In the genomic region with DNA sequence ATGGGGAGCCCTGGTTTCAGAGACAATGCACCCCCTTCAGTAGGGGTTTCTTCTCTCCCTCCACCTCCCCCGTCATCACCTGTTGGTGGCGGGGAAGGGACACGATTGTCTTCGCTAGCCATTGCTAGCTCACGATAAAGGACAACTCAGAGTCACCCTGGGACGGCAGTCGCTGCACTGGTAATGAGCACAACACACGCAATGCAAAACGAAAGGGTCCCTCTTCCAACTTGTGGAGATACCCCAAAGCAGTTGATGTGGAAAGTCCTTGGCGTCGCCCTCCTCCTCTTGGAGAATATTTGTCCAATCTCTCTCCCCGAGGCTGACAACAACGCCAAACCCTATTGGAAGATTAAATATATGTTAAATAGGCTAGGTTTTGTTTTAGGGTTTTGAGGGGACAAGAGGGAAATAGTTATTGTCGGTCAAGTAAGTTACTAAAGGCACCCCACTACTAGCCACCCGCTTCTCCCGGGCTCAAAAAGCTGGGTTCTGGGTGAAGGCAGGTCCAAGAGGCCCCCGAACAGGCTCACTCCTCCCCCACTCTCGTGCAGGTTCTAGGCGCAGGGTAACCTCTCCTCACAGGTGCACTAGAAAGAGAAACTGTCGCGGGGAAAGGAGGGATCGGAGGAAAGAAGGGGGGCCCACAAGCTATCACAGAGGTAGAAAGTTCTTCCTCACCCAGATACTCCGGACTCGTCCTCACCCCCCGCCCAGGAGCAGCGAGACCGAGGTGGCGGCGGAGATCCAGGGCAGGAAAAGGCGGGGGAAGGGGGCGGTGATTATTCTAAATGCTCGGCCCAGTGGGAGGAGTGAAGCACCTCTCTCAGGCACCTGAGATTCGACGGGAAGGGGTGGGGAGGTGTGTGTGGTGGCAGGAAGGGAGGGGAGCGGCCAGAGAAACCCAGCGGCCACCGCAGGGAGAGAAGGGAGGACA, we compare ENCODE assay signal across 8 cellular contexts. TPM values are rescaled to one million over a fixed set of nuclear protein-coding genes. Genes with fewer than 3 reads are reported as not detected.
DNase-seq lines count a peak whose midpoint lies in the region; ATAC-seq, FAIRE-seq and TF ChIP-seq lines count a peak whose summit lies in the region.

A gene with protein sequence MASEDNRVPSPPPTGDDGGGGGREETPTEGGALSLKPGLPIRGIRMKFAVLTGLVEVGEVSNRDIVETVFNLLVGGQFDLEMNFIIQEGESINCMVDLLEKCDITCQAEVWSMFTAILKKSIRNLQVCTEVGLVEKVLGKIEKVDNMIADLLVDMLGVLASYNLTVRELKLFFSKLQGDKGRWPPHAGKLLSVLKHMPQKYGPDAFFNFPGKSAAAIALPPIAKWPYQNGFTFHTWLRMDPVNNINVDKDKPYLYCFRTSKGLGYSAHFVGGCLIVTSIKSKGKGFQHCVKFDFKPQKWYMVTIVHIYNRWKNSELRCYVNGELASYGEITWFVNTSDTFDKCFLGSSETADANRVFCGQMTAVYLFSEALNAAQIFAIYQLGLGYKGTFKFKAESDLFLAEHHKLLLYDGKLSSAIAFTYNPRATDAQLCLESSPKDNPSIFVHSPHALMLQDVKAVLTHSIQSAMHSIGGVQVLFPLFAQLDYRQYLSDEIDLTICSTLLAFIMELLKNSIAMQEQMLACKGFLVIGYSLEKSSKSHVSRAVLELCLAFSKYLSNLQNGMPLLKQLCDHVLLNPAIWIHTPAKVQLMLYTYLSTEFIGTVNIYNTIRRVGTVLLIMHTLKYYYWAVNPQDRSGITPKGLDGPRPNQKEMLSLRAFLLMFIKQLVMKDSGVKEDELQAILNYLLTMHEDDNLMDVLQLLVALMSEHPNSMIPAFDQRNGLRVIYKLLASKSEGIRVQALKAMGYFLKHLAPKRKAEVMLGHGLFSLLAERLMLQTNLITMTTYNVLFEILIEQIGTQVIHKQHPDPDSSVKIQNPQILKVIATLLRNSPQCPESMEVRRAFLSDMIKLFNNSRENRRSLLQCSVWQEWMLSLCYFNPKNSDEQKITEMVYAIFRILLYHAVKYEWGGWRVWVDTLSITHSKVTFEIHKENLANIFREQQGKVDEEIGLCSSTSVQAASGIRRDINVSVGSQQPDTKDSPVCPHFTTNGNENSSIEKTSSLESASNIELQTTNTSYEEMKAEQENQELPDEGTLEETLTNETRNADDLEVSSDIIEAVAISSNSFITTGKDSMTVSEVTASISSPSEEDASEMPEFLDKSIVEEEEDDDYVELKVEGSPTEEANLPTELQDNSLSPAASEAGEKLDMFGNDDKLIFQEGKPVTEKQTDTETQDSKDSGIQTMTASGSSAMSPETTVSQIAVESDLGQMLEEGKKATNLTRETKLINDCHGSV (N-terminal part only) (minus strand): TSS at position 764 of the 937 bp plus-strand sequence. CDS start 642 bp downstream, at position 122.

- H3K36me3 ChIP-seq in muscle layer of colon (ENCODE audit: insufficient read depth, low read length): no peaks in the 10 kb centered on the region

- H3K9me3 ChIP-seq in muscle layer of colon (ENCODE audit: low read length): no peaks in the 10 kb centered on the region

- H3K4me3 ChIP-seq in muscle layer of colon (ENCODE audit: low read depth in 1 of 2, low read length in 2 of 2): peak within 1 kb of the TSS; percentile 95 to 99

- H3K27ac Mint-ChIP-seq in IgD-negative memory B cell: peak within 1 kb of the TSS; percentile 79 to 99 (median 94)

- H3K9me3 Mint-ChIP-seq in IgD-negative memory B cell: no peaks in the 10 kb centered on the region

- H3K27me3 Mint-ChIP-seq in IgD-negative memory B cell: no peaks in the 10 kb centered on the region

- peak within 1 kb of the TSS; percentile 89 to 100 (median 100) for H3K4me3 Mint-ChIP-seq in IgD-negative memory B cell

- H3K4me1 ChIP-seq in muscle layer of colon (ENCODE audit: insufficient read depth, low read length): no peaks in the 10 kb centered on the region

- peak within 1 kb of the TSS; percentile 92 for H3K27ac ChIP-seq in muscle layer of colon (ENCODE audit: low read depth, low read length)

- peaks cover 19 to 30% (median 28%) of the 10 kb centered on the region in 3 donors for H3K4me1 Mint-ChIP-seq in IgD-negative memory B cell

- H3K36me3 Mint-ChIP-seq in IgD-negative memory B cell: no peaks in the 10 kb centered on the region

- DNase-seq in D721Med (ENCODE audit: insufficient read length, low spot score) (peak; percentile 24), OCI-M2 (lab: John Stamatoyannopoulos, UW; ENCODE audit: unreplicated experiment) (peak; percentile 26)
- DNase-seq in activated T-cell treated with anti-CD3 and anti-CD28 coated beads, Interleukin-2, amount 50 U/mL, for 1 hour: peak; percentile 84
- DNase-seq in stimulated activated CD8-positive, alpha-beta memory T cell treated with anti-CD3 and anti-CD28 coated beads, Interleukin-7, amount 100 ng/mL, for 1 hour (ENCODE audit: low read depth in 2 of 2): peak; percentile 60 to 64

- H3K27me3 ChIP-seq in muscle layer of colon (ENCODE audit: control insufficient read depth in 1 of 2, insufficient read depth in 2 of 2, low read length in 2 of 2): no peaks in the 10 kb centered on the region

- ATAC-seq in GM21576 (IDR thresholded peaks at IDR 0.05; ENCODE audit: unreplicated experiment) (peak; percentile 71), esophagus mucosa (peak; percentile 92)

- no peak for FAIRE-seq in D721Med (lab: Jason Lieb, UNC)

- no peak for TF ChIP-seq CTCF in D721Med (IDR thresholded peaks at IDR 0.05; ENCODE audit: insufficient read depth, missing control alignments)

- H3K9ac ChIP-seq in muscle layer of colon (ENCODE audit: low read length): peak within 1 kb of the TSS; percentile 86

RNA-seq across cellular contexts. Expression of the gene that starts here (rescaled TPM):
- 15.3 TPM for polyA plus RNA-seq in IgD-negative memory B cell
- total RNA-seq in esophagus mucosa: 41.1 TPM

Comparison
In these comparisons a context has a peak if more than half of its experiments do, and no peak if none do; other contexts are left out.
1. Peak in every context shown above with its lines: DNase-seq, ATAC-seq, H3K4me3 ChIP-seq and H3K27ac ChIP-seq.
2. DNase-seq: peak in every context shown above with its lines; median percentile 84 in activated T-cell treated with anti-CD3 and anti-CD28 coated beads, Interleukin-2, amount 50 U/mL, for 1 hour; 62 in stimulated activated CD8-positive, alpha-beta memory T cell treated with anti-CD3 and anti-CD28 coated beads, Interleukin-7, amount 100 ng/mL, for 1 hour; 26 in OCI-M2; 24 in D721Med.